In genomic region chr14:67818476-67818875, GRCh38 we compare ENCODE assay signal across 7 cellular contexts. TPM values are rescaled to one million over a fixed set of nuclear protein-coding genes. Genes with fewer than 3 reads are reported as not detected.
A peak's percentile ranks its signal among the peaks of the same experiment; 100 is the strongest.
DNase-seq lines count a peak whose midpoint lies in the region; ATAC-seq and TF ChIP-seq lines count a peak whose summit lies in the region.
"Not testable (repeated sequence)": the region's sequence is repeated elsewhere in the genome, so short reads cannot be mapped to it uniquely, and the experiment has no call there.

No MANE protein-coding gene starts in this region.

- H3K79me2 ChIP-seq in PC-3 (ENCODE audit: low read length): peaks cover 22% of the 10 kb centered on the region

- H3K9ac ChIP-seq in PC-3 (ENCODE audit: low read length): not testable (repeated sequence)

- H3K36me3 Mint-ChIP-seq in CD8-positive, alpha-beta memory T cell: peaks cover 0 to 24% (median 2%) of the 10 kb centered on the region in 3 donors
- not testable (repeated sequence) for H3K36me3 Mint-ChIP-seq in activated CD4-positive, alpha-beta T cell treated with anti-CD3 and anti-CD28 coated beads, Interleukin-2, amount 10 ng/mL, durations not matched to agents 24 days and 14 days (ENCODE audit: low read depth); activated T-helper 2 cell treated with anti-CD3 and anti-CD28 coated beads, Interferon-gamma antibody, Interleukin-2, Interleukin-4, amounts not matched to agents 10 μg/mL and 5 μg/mL and 100 μg/mL, durations not matched to agents 14 hours and 24 hours and 36 hours (ENCODE audit: low read depth); naive thymus-derived CD4-positive, alpha-beta T cell; progenitor cell of endocrine pancreas (ENCODE audit: insufficient read depth)

- CTCF ChIA-PET in CD8-positive, alpha-beta memory T cell (lab: Charles Lee); PC-3 (lab: Charles Lee); naive thymus-derived CD4-positive, alpha-beta T cell (lab: Charles Lee): not testable (repeated sequence)

- H3F3A ChIP-seq in PC-3 (ENCODE audit: low read length, unreplicated experiment): not testable (repeated sequence)

- H3K27ac Mint-ChIP-seq in CD8-positive, alpha-beta memory T cell: peak overlapping the region in 4 of 8 donors; percentile 34 to 72 (median 64)
- H3K27ac Mint-ChIP-seq in activated CD4-positive, alpha-beta T cell treated with anti-CD3 and anti-CD28 coated beads, Interleukin-2, amount 10 ng/mL, durations not matched to agents 24 days and 14 days: peak overlapping the region; percentile 67
- H3K27ac Mint-ChIP-seq in activated T-helper 2 cell treated with anti-CD3 and anti-CD28 coated beads, Interferon-gamma antibody, Interleukin-2, Interleukin-4, amounts not matched to agents 10 μg/mL and 5 μg/mL and 100 μg/mL, durations not matched to agents 14 hours and 24 hours and 36 hours: peak overlapping the region; percentile 16
- H3K27ac Mint-ChIP-seq in naive thymus-derived CD4-positive, alpha-beta T cell: peak overlapping the region in 6 of 9 donors; percentile 21 to 93 (median 54)
- H3K27ac Mint-ChIP-seq in progenitor cell of endocrine pancreas: peak overlapping the region; percentile 64

- peaks cover 39% of the 10 kb centered on the region for H3K4me1 ChIP-seq in CD8-positive, alpha-beta memory T cell (ENCODE audit: insufficient read depth, low read length)
- H3K4me1 ChIP-seq in PC-3 (ENCODE audit: insufficient read depth, low read length): peaks cover 28% of the 10 kb centered on the region
- peaks cover 11 to 15% of the 10 kb centered on the region in 2 donors for H3K4me1 ChIP-seq in naive thymus-derived CD4-positive, alpha-beta T cell (ENCODE audit: control insufficient read depth in 2 of 2, insufficient read depth in 2 of 2, low read length in 2 of 2)

- not testable (repeated sequence) for H3K9me2 ChIP-seq in PC-3 (replicated peaks; ENCODE audit: low read length)

- not testable (repeated sequence) for ATAC-seq in PC-3; naive thymus-derived CD4-positive, alpha-beta T cell

- H3K4me3 ChIP-seq in CD8-positive, alpha-beta memory T cell (ENCODE audit: low read length); PC-3 (ENCODE audit: low read length); naive thymus-derived CD4-positive, alpha-beta T cell (ENCODE audit: low read length): not testable (repeated sequence)

- H3K4me2 ChIP-seq in PC-3 (ENCODE audit: low read length): not testable (repeated sequence)

- DNase-seq in CD8-positive, alpha-beta memory T cell; PC-3; activated CD4-positive, alpha-beta T cell treated with anti-CD3 and anti-CD28 coated beads, Interleukin-2, amount 10 ng/mL, durations not matched to agents 24 days and 14 days; activated T-helper 2 cell treated with anti-CD3 and anti-CD28 coated beads, Interferon-gamma antibody, Interleukin-2, Interleukin-4, amounts not matched to agents 10 μg/mL and 5 μg/mL and 100 μg/mL, durations not matched to agents 14 hours and 24 hours and 36 hours (ENCODE audit: low spot score); naive thymus-derived CD4-positive, alpha-beta T cell; progenitor cell of endocrine pancreas (ENCODE audit: low spot score, unreplicated experiment): not testable (repeated sequence)
- peak; percentile 91 for DNase-seq in cerebellar cortex (ENCODE audit: low spot score)

- TF ChIP-seq CTCF in PC-3 (conservative IDR thresholded peaks at IDR 0.05; ENCODE audit: low read depth, low read length); progenitor cell of endocrine pancreas (IDR thresholded peaks at IDR 0.05; ENCODE audit: unreplicated experiment): not testable (repeated sequence)

- BruUV-seq in PC-3 (replicated peaks; lab: Mats Ljungman, UMichigan): not testable (repeated sequence)

- not testable (repeated sequence) for H3K9me3 Mint-ChIP-seq in CD8-positive, alpha-beta memory T cell; activated CD4-positive, alpha-beta T cell treated with anti-CD3 and anti-CD28 coated beads, Interleukin-2, amount 10 ng/mL, durations not matched to agents 24 days and 14 days; activated T-helper 2 cell treated with anti-CD3 and anti-CD28 coated beads, Interferon-gamma antibody, Interleukin-2, Interleukin-4, amounts not matched to agents 10 μg/mL and 5 μg/mL and 100 μg/mL, durations not matched to agents 14 hours and 24 hours and 36 hours; naive thymus-derived CD4-positive, alpha-beta T cell; progenitor cell of endocrine pancreas (ENCODE audit: low read depth)

- intact Hi-C loops in PC-3 (cut with micrococcal nuclease): not testable (repeated sequence)
- intact Hi-C loops in activated CD4-positive, alpha-beta T cell treated with anti-CD3 and anti-CD28 coated beads, Interleukin-2, amount 10 ng/mL, durations not matched to agents 24 days and 14 days (cut with micrococcal nuclease): loop anchor here (5.0 to 10.0 kb wide), 3 partner anchors 201 to 1311 kb away; partner anchors contain the start of genes ARG2 and GPHN
- intact Hi-C loops in activated T-helper 2 cell treated with anti-CD3 and anti-CD28 coated beads, Interferon-gamma antibody, Interleukin-2, Interleukin-4, amounts not matched to agents 10 μg/mL and 5 μg/mL and 100 μg/mL, durations not matched to agents 14 hours and 24 hours and 36 hours (cut with micrococcal nuclease): loop anchor here (5.0 kb wide), 3 partner anchors 121 to 974 kb away; partner anchors contain the start of genes PIGH, RDH11 and ZFP36L1
- intact Hi-C loops in naive thymus-derived CD4-positive, alpha-beta T cell (cut with micrococcal nuclease): loop anchor here (5.0 to 10.0 kb wide), 11 partner anchors 216 to 1794 kb away; partner anchors contain the start of genes ERH (in 1 of the 2), EXD2 (in 1 of the 2), GPHN (in 1 of the 2) and PALS1 (in 1 of the 2)

- H3K4me3 Mint-ChIP-seq in CD8-positive, alpha-beta memory T cell: peak overlapping the region; percentile 64 to 98 (median 84)
- peak overlapping the region; percentile 99 for H3K4me3 Mint-ChIP-seq in activated CD4-positive, alpha-beta T cell treated with anti-CD3 and anti-CD28 coated beads, Interleukin-2, amount 10 ng/mL, durations not matched to agents 24 days and 14 days
- peak overlapping the region; percentile 96 for H3K4me3 Mint-ChIP-seq in activated T-helper 2 cell treated with anti-CD3 and anti-CD28 coated beads, Interferon-gamma antibody, Interleukin-2, Interleukin-4, amounts not matched to agents 10 μg/mL and 5 μg/mL and 100 μg/mL, durations not matched to agents 14 hours and 24 hours and 36 hours (ENCODE audit: low read depth)
- H3K4me3 Mint-ChIP-seq in naive thymus-derived CD4-positive, alpha-beta T cell: peak overlapping the region; percentile 95 to 100 (median 99)
- peak overlapping the region; percentile 48 for H3K4me3 Mint-ChIP-seq in progenitor cell of endocrine pancreas (ENCODE audit: low read depth)

- not testable (repeated sequence) for H3K27ac ChIP-seq in CD8-positive, alpha-beta memory T cell (ENCODE audit: low read depth, low read length); PC-3 (ENCODE audit: low read length); naive thymus-derived CD4-positive, alpha-beta T cell (ENCODE audit: low read depth, low read length)

- not testable (repeated sequence) for H3K36me3 ChIP-seq in CD8-positive, alpha-beta memory T cell (ENCODE audit: insufficient read depth, low read length); PC-3 (ENCODE audit: low read depth, low read length); naive thymus-derived CD4-positive, alpha-beta T cell (ENCODE audit: control insufficient read depth in 2 of 3, insufficient read depth in 3 of 3, low read length in 3 of 3)

- H2AFZ ChIP-seq in PC-3 (ENCODE audit: low read length): peak overlapping the region; percentile 100; the same call in 1 of the 2 replicates

- POLR2A ChIA-PET in CD8-positive, alpha-beta memory T cell (lab: Charles Lee): not testable (repeated sequence)
- POLR2A ChIA-PET in PC-3 (lab: Charles Lee; ENCODE audit: unreplicated experiment): interaction anchor here (0.6 kb wide), 1 partner anchor 180 kb away, joined by 3 read pairs; no protein-coding TSS in a partner anchor
- POLR2A ChIA-PET in naive thymus-derived CD4-positive, alpha-beta T cell (lab: Charles Lee): interaction anchor here (0.6 to 1.4 kb wide), 2 partner anchors 459 to 977 kb away, joined by 3 to 4 read pairs; partner anchors contain the start of gene ATP6V1D

- not testable (repeated sequence) for H3K27me3 Mint-ChIP-seq in CD8-positive, alpha-beta memory T cell; activated CD4-positive, alpha-beta T cell treated with anti-CD3 and anti-CD28 coated beads, Interleukin-2, amount 10 ng/mL, durations not matched to agents 24 days and 14 days; activated T-helper 2 cell treated with anti-CD3 and anti-CD28 coated beads, Interferon-gamma antibody, Interleukin-2, Interleukin-4, amounts not matched to agents 10 μg/mL and 5 μg/mL and 100 μg/mL, durations not matched to agents 14 hours and 24 hours and 36 hours (ENCODE audit: low read depth); naive thymus-derived CD4-positive, alpha-beta T cell; progenitor cell of endocrine pancreas

- H3K27me3 ChIP-seq in CD8-positive, alpha-beta memory T cell (ENCODE audit: insufficient read depth, low read length, poor library complexity, severe bottlenecking); PC-3 (ENCODE audit: low read length); naive thymus-derived CD4-positive, alpha-beta T cell (ENCODE audit: control insufficient read depth in 2 of 2, insufficient read depth in 2 of 2, low read length in 2 of 2): not testable (repeated sequence)

- peaks cover 41 to 57% (median 53%) of the 10 kb centered on the region in 3 donors for H3K4me1 Mint-ChIP-seq in CD8-positive, alpha-beta memory T cell
- H3K4me1 Mint-ChIP-seq in activated CD4-positive, alpha-beta T cell treated with anti-CD3 and anti-CD28 coated beads, Interleukin-2, amount 10 ng/mL, durations not matched to agents 24 days and 14 days: peaks cover 36% of the 10 kb centered on the region
- H3K4me1 Mint-ChIP-seq in activated T-helper 2 cell treated with anti-CD3 and anti-CD28 coated beads, Interferon-gamma antibody, Interleukin-2, Interleukin-4, amounts not matched to agents 10 μg/mL and 5 μg/mL and 100 μg/mL, durations not matched to agents 14 hours and 24 hours and 36 hours (ENCODE audit: low read depth): peaks cover 40% of the 10 kb centered on the region
- H3K4me1 Mint-ChIP-seq in naive thymus-derived CD4-positive, alpha-beta T cell: peaks cover 23 to 70% (median 57%) of the 10 kb centered on the region in 7 donors
- H3K4me1 Mint-ChIP-seq in progenitor cell of endocrine pancreas (ENCODE audit: low read depth): peaks cover 24% of the 10 kb centered on the region

- H3K9me3 ChIP-seq in CD8-positive, alpha-beta memory T cell (ENCODE audit: low read length); PC-3 (ENCODE audit: low read length); naive thymus-derived CD4-positive, alpha-beta T cell (ENCODE audit: control insufficient read depth in 2 of 3, low read length in 3 of 3): not testable (repeated sequence)

- not testable (repeated sequence) for H4K20me1 ChIP-seq in PC-3 (ENCODE audit: low read length)

RNA-seq across cellular contexts. Expression of gene RAD51B, which starts 1.1 kb away (rescaled TPM):
- 10 to 100 TPM; 17.4 to 22.9 TPM for total RNA-seq in CD8-positive, alpha-beta memory T cell
- 15.7 TPM for polyA plus RNA-seq in CD8-positive, alpha-beta memory T cell
- total RNA-seq in PC-3 (2014; rRNA removed) (8.6 and 10.8 TPM in 2 replicates), progenitor cell of endocrine pancreas (24.7 and 24.9 TPM in 2 replicates)
- total RNA-seq in activated CD4-positive, alpha-beta T cell treated with anti-CD3 and anti-CD28 coated beads, Interleukin-2, amount 10 ng/mL, durations not matched to agents 24 days and 14 days: 28.5 and 29.3 TPM in 2 replicates
- 25.1 and 30.1 TPM in 2 replicates for total RNA-seq in activated T-helper 2 cell treated with anti-CD3 and anti-CD28 coated beads, Interferon-gamma antibody, Interleukin-2, Interleukin-4, amounts not matched to agents 10 μg/mL and 5 μg/mL and 100 μg/mL, durations not matched to agents 14 hours and 24 hours and 36 hours
- 10 to 100 TPM; 28.5 to 42.2 (median 31.0) TPM for total RNA-seq in naive thymus-derived CD4-positive, alpha-beta T cell
- 10 to 100 TPM; 15.0 to 19.4 TPM for polyA plus RNA-seq in naive thymus-derived CD4-positive, alpha-beta T cell

RNA-seq across cellular contexts. Expression of gene ZFYVE26, which starts 2.1 kb away (rescaled TPM):
- total RNA-seq in CD8-positive, alpha-beta memory T cell: 10 to 100 TPM; 19.0 to 19.9 TPM
- 4.1 TPM for polyA plus RNA-seq in CD8-positive, alpha-beta memory T cell
- 20.0 and 21.1 TPM in 2 replicates for total RNA-seq in PC-3 (2014; rRNA removed)
- 13.5 and 15.8 TPM in 2 replicates for total RNA-seq in activated CD4-positive, alpha-beta T cell treated with anti-CD3 and anti-CD28 coated beads, Interleukin-2, amount 10 ng/mL, durations not matched to agents 24 days and 14 days
- 16.0 and 16.2 TPM in 2 replicates for total RNA-seq in activated T-helper 2 cell treated with anti-CD3 and anti-CD28 coated beads, Interferon-gamma antibody, Interleukin-2, Interleukin-4, amounts not matched to agents 10 μg/mL and 5 μg/mL and 100 μg/mL, durations not matched to agents 14 hours and 24 hours and 36 hours
- 10 to 100 TPM; 25.0 to 38.9 (median 31.1) TPM for total RNA-seq in naive thymus-derived CD4-positive, alpha-beta T cell
- 1 to 10 TPM; 3.2 to 5.9 TPM for polyA plus RNA-seq in naive thymus-derived CD4-positive, alpha-beta T cell
- 33.9 and 34.8 TPM in 2 replicates for total RNA-seq in progenitor cell of endocrine pancreas

Comparison
In these comparisons a context has a peak if more than half of its experiments do, and no peak if none do; other contexts are left out.
1. H3K4me3 Mint-ChIP-seq: peak in every context shown above with its lines; median percentile 99 in activated CD4-positive, alpha-beta T cell treated with anti-CD3 and anti-CD28 coated beads, Interleukin-2, amount 10 ng/mL, durations not matched to agents 24 days and 14 days; 99 in naive thymus-derived CD4-positive, alpha-beta T cell; 96 in activated T-helper 2 cell treated with anti-CD3 and anti-CD28 coated beads, Interferon-gamma antibody, Interleukin-2, Interleukin-4, amounts not matched to agents 10 μg/mL and 5 μg/mL and 100 μg/mL, durations not matched to agents 14 hours and 24 hours and 36 hours; 84 in CD8-positive, alpha-beta memory T cell; 48 in progenitor cell of endocrine pancreas.